ENCODE assay signal across 1 cellular context in genomic region chr18:13176847-13177246, GRCh38.
TF ChIP-seq lines count a peak whose summit lies in the region.

No MANE protein-coding gene starts in this region.

TF ChIP-seq in IMR-90, 13 proteins besides CTCF, POLR2A, EP300 and RAD21:
- TF ChIP-seq ELK1 (IDR thresholded peaks at IDR 0.05; ENCODE audit: borderline replicate concordance, low read depth, low read length) (no peak), MAZ (IDR thresholded peaks at IDR 0.05; ENCODE audit: borderline replicate concordance, low read depth, low read length) (no peak), RFX5 (IDR thresholded peaks at IDR 0.05; ENCODE audit: low read depth, low read length) (no peak), FOS (IDR thresholded peaks at IDR 0.05; ENCODE audit: low read depth, low read length) (no peak), MAFK (IDR thresholded peaks at IDR 0.05; ENCODE audit: low read depth, low read length) (no peak), CEBPB (IDR thresholded peaks at IDR 0.05; ENCODE audit: low read depth, low read length) (no peak), CHD1 (IDR thresholded peaks at IDR 0.05; ENCODE audit: low read depth, low read length) (no peak), NFE2L2 (IDR thresholded peaks at IDR 0.05; ENCODE audit: low read depth, low read length) (no peak), SMC3 (IDR thresholded peaks at IDR 0.05; ENCODE audit: low read depth, low read length) (no peak), RCOR1 (IDR thresholded peaks at IDR 0.05; ENCODE audit: insufficient replicate concordance, low read length) (no peak), USF2 (IDR thresholded peaks at IDR 0.05; ENCODE audit: low read depth, low read length) (no peak), BHLHE40 (IDR thresholded peaks at IDR 0.05; ENCODE audit: low read depth, low read length) (no peak), MXI1 (IDR thresholded peaks at IDR 0.05; ENCODE audit: borderline replicate concordance, low read depth, low read length) (no peak)
